In genomic region chr12:57101892-57102695, GRCh38 we compare ENCODE assay signal across 1 cellular context.
TF ChIP-seq lines count a peak whose summit lies in the region.

No MANE protein-coding gene starts in this region.

TF ChIP-seq in SK-N-SH treated with all-trans-retinoic acid at 6 μM for 48 hours, 23 proteins besides CTCF, POLR2A, EP300 and RAD21 (continued from another document):
- TF ChIP-seq CSDC2 (CRISPR knock-in tag; IDR thresholded peaks at IDR 0.05) (no peak), ZNF8 (CRISPR knock-in tag; IDR thresholded peaks at IDR 0.05) (no peak), PATZ1 (CRISPR knock-in tag; IDR thresholded peaks at IDR 0.05; ENCODE audit: borderline replicate concordance) (no peak), GLIS3 (CRISPR knock-in tag; IDR thresholded peaks at IDR 0.05) (no peak), PPARA (CRISPR knock-in tag; IDR thresholded peaks at IDR 0.05; ENCODE audit: borderline replicate concordance) (no peak), ZFP30 (CRISPR knock-in tag; IDR thresholded peaks at IDR 0.05) (no peak), OSR1 (CRISPR knock-in tag; IDR thresholded peaks at IDR 0.05) (no peak), SNAI2 (CRISPR knock-in tag; IDR thresholded peaks at IDR 0.05) (no peak), ZFP3 (CRISPR knock-in tag; IDR thresholded peaks at IDR 0.05) (no peak), TCF4 (CRISPR knock-in tag; IDR thresholded peaks at IDR 0.05; ENCODE audit: borderline replicate concordance) (no peak)
